ENCODE assay signal across 6 cellular contexts in genomic region chr22:21824962-21825361, GRCh38. TPM values are rescaled to one million over a fixed set of nuclear protein-coding genes. Genes with fewer than 3 reads are reported as not detected.
DNase-seq lines count a peak whose midpoint lies in the region; ATAC-seq, FAIRE-seq and TF ChIP-seq lines count a peak whose summit lies in the region.
"Not testable (repeated sequence)": the region's sequence is repeated elsewhere in the genome, so short reads cannot be mapped to it uniquely, and the experiment has no call there.

No MANE protein-coding gene starts in this region.

- not testable (repeated sequence) for TF ChIP-seq POLR2A in GM12878 (IDR thresholded peaks at IDR 0.05; ENCODE audit: low read depth, low read length)

- H2AFZ ChIP-seq in Karpas-422 (ENCODE audit: low read length); GM12878 (ENCODE audit: control insufficient read depth, low read depth, low read length): not testable (repeated sequence)

- H3K27me3 Mint-ChIP-seq in CD4-positive, alpha-beta T cell; effector memory CD8-positive, alpha-beta T cell; naive thymus-derived CD4-positive, alpha-beta T cell: not testable (repeated sequence)

- not testable (repeated sequence) for ATAC-seq in CD4-positive, alpha-beta T cell (ENCODE audit: poor library complexity); GM12878; effector memory CD8-positive, alpha-beta T cell (replicated peaks); naive thymus-derived CD4-positive, alpha-beta T cell

- not testable (repeated sequence) for H3K9me3 ChIP-seq in CD4-positive, alpha-beta T cell (ENCODE audit: control insufficient read depth, low read length); Karpas-422 (ENCODE audit: low read length); GM12878 (replicated peaks; ENCODE audit: control insufficient read depth, insufficient read depth, low read length); naive thymus-derived CD4-positive, alpha-beta T cell (ENCODE audit: control insufficient read depth in 2 of 3, low read length in 3 of 3); neutrophil

- not testable (repeated sequence) for H3K9me2 ChIP-seq in Karpas-422 (replicated peaks; ENCODE audit: insufficient read depth, low read length)

- not testable (repeated sequence) for H3K36me3 Mint-ChIP-seq in CD4-positive, alpha-beta T cell (ENCODE audit: low read depth); naive thymus-derived CD4-positive, alpha-beta T cell
- peaks cover 18% of the 10 kb centered on the region for H3K36me3 Mint-ChIP-seq in effector memory CD8-positive, alpha-beta T cell (ENCODE audit: insufficient read depth)

- peaks cover 29% of the 10 kb centered on the region for H3K4me1 ChIP-seq in Karpas-422 (ENCODE audit: low read length)
- H3K4me1 ChIP-seq in GM12878 (ENCODE audit: control insufficient read depth, insufficient read depth, low read length): peaks cover 10% of the 10 kb centered on the region
- peaks cover 11 to 38% of the 10 kb centered on the region in 2 donors for H3K4me1 ChIP-seq in naive thymus-derived CD4-positive, alpha-beta T cell (ENCODE audit: control insufficient read depth in 2 of 2, insufficient read depth in 2 of 2, low read length in 2 of 2)
- H3K4me1 ChIP-seq in neutrophil (ENCODE audit: control insufficient read depth in 1 of 2, insufficient read depth in 1 of 2, low read depth in 1 of 2, low read length in 1 of 2): peaks cover 21 to 60% of the 10 kb centered on the region in 2 experiments

- SMC1A ChIA-PET in GM12878 (lab: Charles Lee; ENCODE audit: uncharacterized antibody, unreplicated experiment): interaction anchor here (0.6 to 2.4 kb wide), 10 partner anchors 8 to 921 kb away, joined by 3 to 11 read pairs (median 3); no protein-coding TSS in a partner anchor

- POLR2A ChIA-PET in CD4-positive, alpha-beta T cell (lab: Charles Lee): interaction anchor here (1.1 kb wide), 1 partner anchor 9 kb away, joined by 3 read pairs; no protein-coding TSS in a partner anchor
- POLR2A ChIA-PET in GM12878 (lab: Charles Lee): interaction anchor here (1.2 to 1.5 kb wide), 3 partner anchors 10 to 34 kb away, joined by 3 to 6 read pairs (median 4); no protein-coding TSS in a partner anchor
- POLR2A ChIA-PET in naive thymus-derived CD4-positive, alpha-beta T cell (lab: Charles Lee): not testable (repeated sequence)

- not testable (repeated sequence) for TF ChIP-seq CTCF in CD4-positive, alpha-beta T cell (IDR thresholded peaks at IDR 0.05); GM12878 (IDR thresholded peaks at IDR 0.05 in 2 of 3, conservative IDR thresholded peaks at IDR 0.05 in 1 of 3; ENCODE audit: control insufficient read depth in 2 of 3, extremely low read depth in 1 of 3, insufficient read depth in 1 of 3, low read depth in 3 of 3, low read length in 3 of 3); neutrophil (IDR thresholded peaks at IDR 0.05)

- not testable (repeated sequence) for H3K4me3 Mint-ChIP-seq in CD4-positive, alpha-beta T cell
- peak overlapping the region; percentile 43 to 70 for H3K4me3 Mint-ChIP-seq in effector memory CD8-positive, alpha-beta T cell
- H3K4me3 Mint-ChIP-seq in naive thymus-derived CD4-positive, alpha-beta T cell: peak overlapping the region in 1 of 10 donors; percentile 10

- peaks cover 85% of the 10 kb centered on the region for H3K4me1 Mint-ChIP-seq in CD4-positive, alpha-beta T cell (ENCODE audit: low read depth)
- peaks cover 47 to 80% of the 10 kb centered on the region in 2 donors for H3K4me1 Mint-ChIP-seq in effector memory CD8-positive, alpha-beta T cell (ENCODE audit: low read depth in 2 of 2)
- H3K4me1 Mint-ChIP-seq in naive thymus-derived CD4-positive, alpha-beta T cell: peaks cover 26 to 92% (median 82%) of the 10 kb centered on the region in 7 donors

- in situ Hi-C loops in GM12878 (cut with MboI): not testable (repeated sequence)

- not testable (repeated sequence) for H3K27me3 ChIP-seq in CD4-positive, alpha-beta T cell (ENCODE audit: control insufficient read depth, insufficient read depth, low read length); Karpas-422 (ENCODE audit: low read length); GM12878 (replicated peaks in 1 of 2; ENCODE audit: control insufficient read depth in 2 of 2, insufficient read depth in 2 of 2, low read length in 1 of 2); naive thymus-derived CD4-positive, alpha-beta T cell (ENCODE audit: control insufficient read depth in 2 of 2, insufficient read depth in 2 of 2, low read length in 2 of 2); neutrophil

- not testable (repeated sequence) for TF ChIP-seq RAD21 in GM12878 (IDR thresholded peaks at IDR 0.05; ENCODE audit: insufficient read depth, low read depth, low read length)

- TF ChIP-seq EP300 in GM12878 (IDR thresholded peaks at IDR 0.05; ENCODE audit: borderline replicate concordance in 1 of 2, control insufficient read depth in 1 of 2, low read depth in 2 of 2, low read length in 2 of 2): not testable (repeated sequence)

- FAIRE-seq in GM12878 (lab: Jason Lieb, UNC): not testable (repeated sequence)

- not testable (repeated sequence) for H3K9me3 Mint-ChIP-seq in CD4-positive, alpha-beta T cell; effector memory CD8-positive, alpha-beta T cell; naive thymus-derived CD4-positive, alpha-beta T cell

- CTCF ChIA-PET in CD4-positive, alpha-beta T cell (lab: Charles Lee): interaction anchor here (1.4 kb wide), 1 partner anchor 25 kb away, joined by 3 read pairs; no protein-coding TSS in a partner anchor
- CTCF ChIA-PET in GM12878 (lab: Yijun Ruan, JAX): interaction anchor here (1.1 to 2.0 kb wide), 3 partner anchors 18 to 62 kb away, joined by 3 to 5 read pairs (median 5); no protein-coding TSS in a partner anchor
- CTCF ChIA-PET in naive thymus-derived CD4-positive, alpha-beta T cell (lab: Charles Lee): not testable (repeated sequence)

- not testable (repeated sequence) for H3K4me3 ChIP-seq in Karpas-422 (ENCODE audit: low read length); GM12878; naive thymus-derived CD4-positive, alpha-beta T cell (ENCODE audit: low read length); neutrophil (ENCODE audit: low read depth in 1 of 2, low read length in 1 of 2)

- WGBS in GM12878 (ENCODE audit: insufficient coverage, insufficient replicate concordance, low lambda C conversion rate, missing lambda C conversion rate): 87% methylated on average over 6 of the region's 7 CpGs

- peaks cover 98% of the 10 kb centered on the region for H3K79me2 ChIP-seq in Karpas-422 (ENCODE audit: low read length)
- H3K79me2 ChIP-seq in GM12878 (ENCODE audit: control insufficient read depth, insufficient read depth, low read length): peaks cover 46% of the 10 kb centered on the region

- H4K20me1 ChIP-seq in Karpas-422 (ENCODE audit: insufficient read depth, low read depth, low read length); GM12878 (ENCODE audit: control insufficient read depth, insufficient read depth): not testable (repeated sequence)

- peak overlapping the region; percentile 46 for H3K27ac Mint-ChIP-seq in CD4-positive, alpha-beta T cell
- peak overlapping the region; percentile 29 to 65 for H3K27ac Mint-ChIP-seq in effector memory CD8-positive, alpha-beta T cell
- H3K27ac Mint-ChIP-seq in naive thymus-derived CD4-positive, alpha-beta T cell: peak overlapping the region in 5 of 9 donors; percentile 6 to 74 (median 39)

- not testable (repeated sequence) for H3K4me2 ChIP-seq in Karpas-422 (ENCODE audit: low read depth, low read length, poor library complexity, severe bottlenecking)
- peak overlapping the region; percentile 71 for H3K4me2 ChIP-seq in GM12878 (ENCODE audit: control insufficient read depth, insufficient read depth)

- H3K36me3 ChIP-seq in Karpas-422 (ENCODE audit: insufficient read depth, low read length); GM12878 (ENCODE audit: control insufficient read depth in 2 of 2, insufficient read depth in 2 of 2, low read length in 1 of 2); naive thymus-derived CD4-positive, alpha-beta T cell (ENCODE audit: control insufficient read depth in 2 of 3, insufficient read depth in 3 of 3, low read length in 3 of 3); neutrophil: not testable (repeated sequence)

- intact Hi-C loops in CD4-positive, alpha-beta T cell (cut with DNase I, micrococcal nuclease); GM12878 (cut with micrococcal nuclease; ENCODE audit: unreplicated experiment); naive thymus-derived CD4-positive, alpha-beta T cell (cut with micrococcal nuclease): not testable (repeated sequence)

- not testable (repeated sequence) for H3K9ac ChIP-seq in Karpas-422 (ENCODE audit: low read length); GM12878 (ENCODE audit: control insufficient read depth, insufficient read depth, low read length)

- DNase-seq in CD4-positive, alpha-beta T cell; GM12878 (ENCODE audit: low read depth, low spot score); effector memory CD8-positive, alpha-beta T cell; naive thymus-derived CD4-positive, alpha-beta T cell: not testable (repeated sequence)
- DNase-seq in Karpas-422: peak; percentile 37

- RAD21 ChIA-PET in GM12878 (lab: Charles Lee; ENCODE audit: unreplicated experiment): interaction anchor here (1.1 kb wide), 1 partner anchor 62 kb away, joined by 3 read pairs; no protein-coding TSS in a partner anchor

- not testable (repeated sequence) for H3K27ac ChIP-seq in CD4-positive, alpha-beta T cell (ENCODE audit: low read depth, low read length); Karpas-422 (ENCODE audit: low read length); GM12878 (ENCODE audit: control insufficient read depth, insufficient read depth); naive thymus-derived CD4-positive, alpha-beta T cell (ENCODE audit: low read depth, low read length)
- H3K27ac ChIP-seq in neutrophil: peak overlapping the region; percentile 57

- BruUV-seq in GM12878 (replicated peaks; lab: Mats Ljungman, UMichigan): not testable (repeated sequence)

RNA-seq across cellular contexts. Expression of gene MAPK1, which starts 42.5 kb away (rescaled TPM):
- 10 to 100 TPM; 39.4 to 44.0 TPM for total RNA-seq in CD4-positive, alpha-beta T cell
- 38.9 and 53.6 TPM in 2 replicates for total RNA-seq in Karpas-422 (2014; rRNA removed; shearing (Covaris generic); ENCODE audit: low replicate concordance)
- total RNA-seq in GM12878 (2013; cell fraction: nucleolus; rRNA removed): 74.3 and 78.3 TPM in 2 replicates
- 41.5 and 51.6 TPM in 2 replicates for total RNA-seq in GM12878 (2014; rRNA removed)
- 53.3 and 63.6 TPM in 2 replicates for total RNA-seq in GM12878 (2014; rRNA removed; fragmentation: Illumina TruSeq; extraction: Trizol)
- total RNA-seq in GM12878 (2021): 102 and 105 TPM in 2 replicates
- polyA plus RNA-seq in GM12878 (2011; ENCODE audit: low read depth): 21.8 TPM
- 118 and 123 TPM in 2 replicates for polyA plus RNA-seq in GM12878 (2011; rRNA removed)
- 47.2 and 49.6 TPM in 2 replicates for polyA plus RNA-seq in GM12878 (2011; cell fraction: cytosol; rRNA removed)
- polyA plus RNA-seq in GM12878 (2011; cell fraction: nucleus; rRNA removed): 34.8 and 46.6 TPM in 2 replicates
- 25.6 and 37.4 TPM in 2 replicates for polyA plus RNA-seq in GM12878 (2012)
- 75.7 and 87.7 TPM in 2 replicates for polyA plus RNA-seq in GM12878 (2014; fragmentation: Illumina TruSeq; extraction: Trizol)
- polyA plus RNA-seq in GM12878 (2014; fragmentation: Nextera tagmentation; extraction: Ambion mirVana): 10 to 100 TPM; 12.1 to 19.3 TPM
- polyA plus RNA-seq in GM12878 (2014; rRNA removed): 53.2 and 58.6 TPM in 2 replicates
- 10 to 100 TPM in 1 of 2 experiments, 1 to 10 TPM in 1; 7.0 to 87.6 TPM for polyA plus RNA-seq in GM12878 (2016; fragmentation: Nextera tagmentation; extraction: Ambion mirVana)
- 47.8 and 94.9 TPM in 2 replicates for polyA minus RNA-seq in GM12878 (2011; rRNA and poly(A)+ RNA removed)
- polyA minus RNA-seq in GM12878 (2011; cell fraction: cytosol; rRNA and poly(A)+ RNA removed): 17.0 and 27.3 TPM in 2 replicates
- polyA minus RNA-seq in GM12878 (2011; cell fraction: nucleus; rRNA and poly(A)+ RNA removed): 10.4 and 15.2 TPM in 2 replicates
- total RNA-seq in naive thymus-derived CD4-positive, alpha-beta T cell: 100 to 1,000 TPM in 3 of 5 experiments, 10 to 100 TPM in 2; 68.9 to 120 (median 105) TPM
- 10 to 100 TPM; 58.3 to 59.4 TPM for polyA plus RNA-seq in naive thymus-derived CD4-positive, alpha-beta T cell
